Comparison of ENCODE assay signal across 14 cellular contexts in genomic region chr17:17937450-17937849, GRCh38. TPM values are rescaled to one million over a fixed set of nuclear protein-coding genes. Genes with fewer than 3 reads are reported as not detected.
DNase-seq lines count a peak whose midpoint lies in the region; ATAC-seq and TF ChIP-seq lines count a peak whose summit lies in the region.
"Had no signal": no experiment of that assay in that cellular context is flagged by ENCODE, and none has a peak within 500 bp of the region (broad histone marks: within the 10 kb centered on the region; RNA-seq: fewer than 3 reads in every experiment).

No MANE protein-coding gene starts in this region.

- no peak for TF ChIP-seq CTCF in smooth muscle cell (IDR thresholded peaks at IDR 0.05; ENCODE audit: borderline replicate concordance, insufficient read depth, poor library complexity, severe bottlenecking)

- peaks cover 60% of the 10 kb centered on the region for H3K4me1 ChIP-seq in smooth muscle cell (ENCODE audit: low read depth)

- peaks cover 49% of the 10 kb centered on the region for H3F3A ChIP-seq in smooth muscle cell (ENCODE audit: low read depth)

- H3K4me2 ChIP-seq in smooth muscle cell, result peak overlapping the region; percentile 74

- no peaks in the 10 kb centered on the region for H3K9me3 ChIP-seq in smooth muscle cell (replicated peaks; ENCODE audit: low read depth)
- H3K9me3 ChIP-seq: SJSA1 had no signal

- H2AFZ ChIP-seq in smooth muscle cell (ENCODE audit: low read depth), result no peak overlapping the region

- H4K20me1 ChIP-seq in smooth muscle cell (ENCODE audit: low read depth), result peaks cover 77% of the 10 kb centered on the region

- no peak overlapping the region for H3K4me3 ChIP-seq in smooth muscle cell
- H3K4me3 ChIP-seq: SJSA1 had no signal

- ATAC-seq in GM18517 (IDR thresholded peaks at IDR 0.05; ENCODE audit: unreplicated experiment), result no peak
- ATAC-seq in GM21619 (IDR thresholded peaks at IDR 0.05; ENCODE audit: unreplicated experiment), result no peak
- ATAC-seq in HG03095 (IDR thresholded peaks at IDR 0.05; ENCODE audit: unreplicated experiment), result no peak

- H3K27ac ChIP-seq in cingulate gyrus (ENCODE audit: low read depth, low read length), result peak overlapping the region; percentile 8
- H3K27ac ChIP-seq in smooth muscle cell (ENCODE audit: low read depth), result peak overlapping the region; percentile 98
- H3K27ac ChIP-seq: brain microvascular endothelial cell had no signal

- WGBS in smooth muscle cell (ENCODE audit: low lambda C conversion rate), result 48% methylated on average over 1 of the region's 1 CpG

- peak overlapping the region; percentile 73 for H3K9ac ChIP-seq in smooth muscle cell (ENCODE audit: low read depth)

- H3K27me3 ChIP-seq in smooth muscle cell (ENCODE audit: low read depth), result no peaks in the 10 kb centered on the region
- H3K27me3 ChIP-seq: brain microvascular endothelial cell, SJSA1 had no signal

- H3K36me3 ChIP-seq in smooth muscle cell (ENCODE audit: low read depth), result no peaks in the 10 kb centered on the region
- H3K36me3 ChIP-seq: brain microvascular endothelial cell, SJSA1 had no signal

- H3K79me2 ChIP-seq in smooth muscle cell (ENCODE audit: low read depth), result peaks cover 42% of the 10 kb centered on the region

- DNase-seq in M059J (ENCODE audit: low read depth) (peak; percentile 45), left kidney (ENCODE audit: low read depth, low spot score) (peak; percentile 63), smooth muscle cell (lab: John Stamatoyannopoulos, UW; ENCODE audit: unreplicated experiment) (no peak)
- DNase-seq: activated CD4-positive, alpha-beta T cell treated with anti-CD3 and anti-CD28 coated beads, Interleukin-2, amount 10 ng/mL, durations not matched to agents 7 days and 5 days; activated naive CD4-positive, alpha-beta T cell treated with anti-CD3 and anti-CD28 coated beads, Interleukin-2, amount 10 ng/mL, durations not matched to agents 7 days and 5 days; brain microvascular endothelial cell; NCI-H1930; NCI-H524; T1000 had no signal

RNA-seq across cellular contexts. Expression of gene TOM1L2, which starts 34.8 kb away (rescaled TPM):
- total RNA-seq in M059J (2014; rRNA removed; shearing (Covaris generic)), result 27.7 and 38.3 TPM in 2 replicates
- total RNA-seq in smooth muscle cell, result 27.0 and 27.3 TPM in 2 replicates
- 20.3 and 37.9 TPM in 2 replicates for polyA plus RNA-seq in smooth muscle cell

RNA-seq across cellular contexts. Expression of gene DRC3, which starts 35.2 kb away (rescaled TPM):
- 0.12 and 0.69 TPM in 2 replicates for total RNA-seq in M059J (2014; rRNA removed; shearing (Covaris generic))
- total RNA-seq in smooth muscle cell, result 0.72 TPM in 1 of 2 replicates, not detected in the other
- 0.83 and 2.4 TPM in 2 replicates for polyA plus RNA-seq in smooth muscle cell
